Comparison of ENCODE assay signal across 9 cellular contexts in the genomic region with DNA sequence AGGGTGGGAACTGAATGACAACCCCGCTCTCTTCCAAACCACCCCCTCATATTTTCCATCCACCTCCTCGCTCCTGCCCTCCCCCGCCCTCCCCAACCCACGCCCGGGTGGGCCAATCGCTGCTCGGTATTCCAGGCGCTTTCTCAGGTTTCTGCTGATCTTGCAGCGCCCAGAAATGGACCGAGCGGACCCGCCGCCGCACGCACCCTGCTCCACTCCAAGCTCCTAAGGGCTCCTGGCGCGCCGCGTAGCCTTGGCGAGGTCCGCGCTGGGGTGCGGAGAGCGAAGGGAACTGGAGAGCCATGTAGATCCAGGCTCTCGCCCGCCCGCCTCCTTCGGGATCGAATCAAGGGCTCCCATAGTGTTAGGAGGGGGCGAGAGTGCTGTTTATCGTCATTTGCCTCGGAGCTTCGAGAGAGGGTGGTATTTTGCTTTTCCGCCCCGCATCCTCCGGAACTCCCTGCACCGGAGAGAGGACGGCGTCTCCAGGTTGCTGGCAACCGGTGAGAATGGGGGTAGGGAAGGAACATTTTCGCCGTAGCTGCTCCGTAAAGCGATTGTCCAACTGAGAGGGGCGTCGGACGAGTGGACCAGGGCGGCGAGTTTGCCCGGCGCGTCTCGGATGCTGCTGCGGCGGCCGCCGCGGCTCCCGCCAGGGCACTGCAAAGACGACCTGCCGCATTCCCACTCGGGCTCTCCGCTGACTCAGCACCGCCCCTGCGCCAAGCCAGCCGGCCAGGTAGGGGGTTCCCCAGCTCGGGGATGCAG. TPM values are rescaled to one million over a fixed set of nuclear protein-coding genes. Genes with fewer than 3 reads are reported as not detected.
DNase-seq lines count a peak whose midpoint lies in the region; ATAC-seq and TF ChIP-seq lines count a peak whose summit lies in the region.
"Had no signal": no experiment of that assay in that cellular context is flagged by ENCODE, and none has a peak within 500 bp of the region (broad histone marks: within the 10 kb centered on the region; RNA-seq: fewer than 3 reads in every experiment).

A gene (plus strand): TSS at position 172 of the 768 bp plus-strand sequence. CDS start 1,474 bp downstream, outside the sequence.

- peaks cover 2% of the 10 kb centered on the region for H3K9me3 ChIP-seq in RWPE2 (ENCODE audit: severe bottlenecking)
- no peaks in the 10 kb centered on the region for H3K9me3 ChIP-seq in esophagus squamous epithelium

- H3K4me1 Mint-ChIP-seq in neural crest cell = peaks cover 15% of the 10 kb centered on the region

- H3K27me3 Mint-ChIP-seq in neural crest cell (ENCODE audit: low read depth) = peaks cover 42% of the 10 kb centered on the region

- H3K27ac ChIP-seq in RWPE2 (ENCODE audit: poor library complexity, severe bottlenecking) (no peak within 1 kb of the TSS), esophagus squamous epithelium (no peak within 1 kb of the TSS)
- H3K27ac ChIP-seq: 22Rv1 had no signal

- H3K4me3 ChIP-seq in RWPE2 (ENCODE audit: severe bottlenecking) (no peak within 1 kb of the TSS), esophagus squamous epithelium (peak within 1 kb of the TSS; percentile 13 to 63 (median 38))

- ATAC-seq in RWPE2 (ENCODE audit: low read depth) (peak; percentile 56), HG02678 (IDR thresholded peaks at IDR 0.05; ENCODE audit: unreplicated experiment) (no peak)

- H3K9me3 Mint-ChIP-seq in neural crest cell = peaks cover 2% of the 10 kb centered on the region

- H3K36me3 ChIP-seq in RWPE2 (ENCODE audit: low read depth) = no peaks in the 10 kb centered on the region
- H3K36me3 ChIP-seq in esophagus squamous epithelium = no peaks in the 10 kb centered on the region

- no peak within 1 kb of the TSS for H3K27ac Mint-ChIP-seq in neural crest cell (ENCODE audit: unreplicated experiment)

- peak; percentile 10 for DNase-seq in DMS 273 (lab: John Stamatoyannopoulos, UW; ENCODE audit: unreplicated experiment)
- no peak for DNase-seq in DMS 273 treated with DMSO at 0.1 percent for 48 hours (lab: John Stamatoyannopoulos, UW)
- DNase-seq in RWPE2 (ENCODE audit: low spot score) = no peak
- no peak for DNase-seq in esophagus squamous epithelium (lab: John Stamatoyannopoulos, UW)
- no peak for DNase-seq in neural crest cell (ENCODE audit: low read depth, low spot score)
- DNase-seq in glomerular visceral epithelial cell (ENCODE audit: extremely low spot score) = no peak
- DNase-seq in NCI-H1048 (lab: John Stamatoyannopoulos, UW) = no peak

- H3K4me1 ChIP-seq in RWPE2 (ENCODE audit: insufficient read depth, poor library complexity, severe bottlenecking) = no peaks in the 10 kb centered on the region
- peaks cover 17 to 29% (median 21%) of the 10 kb centered on the region in 3 donors for H3K4me1 ChIP-seq in esophagus squamous epithelium

- peaks cover 6% of the 10 kb centered on the region for H3K36me3 Mint-ChIP-seq in neural crest cell (ENCODE audit: low read depth)

- peak within 1 kb of the TSS; percentile 88 for H3K4me3 Mint-ChIP-seq in neural crest cell

- TF ChIP-seq POLR2A in esophagus squamous epithelium (IDR thresholded peaks at IDR 0.05) = no peak

- TF ChIP-seq CTCF in RWPE2 (IDR thresholded peaks at IDR 0.05; ENCODE audit: poor library complexity, severe bottlenecking) (no peak), esophagus squamous epithelium (IDR thresholded peaks at IDR 0.05) (no peak), neural crest cell (conservative IDR thresholded peaks at IDR 0.05) (no peak)

- 4% methylated on average over 9 of the region's 67 CpGs; no CpG with 5 or more reads in 1 of the 2 donors for WGBS in esophagus squamous epithelium, 2 donors

- intact Hi-C loops in esophagus squamous epithelium (cut with DNase I) = no loop called here

- H3K27me3 ChIP-seq in RWPE2 (ENCODE audit: insufficient read depth, poor library complexity, severe bottlenecking) (peaks cover 77% of the 10 kb centered on the region), esophagus squamous epithelium (peaks cover 5 to 100% (median 23%) of the 10 kb centered on the region in 4 donors)

RNA-seq across cellular contexts. Expression of the gene that starts here (rescaled TPM):
- not detected for total RNA-seq in esophagus squamous epithelium
- 0.05 and 0.37 TPM in 2 replicates for total RNA-seq in neural crest cell
